1 cellular context compared by ENCODE assay signal in the genomic region with DNA sequence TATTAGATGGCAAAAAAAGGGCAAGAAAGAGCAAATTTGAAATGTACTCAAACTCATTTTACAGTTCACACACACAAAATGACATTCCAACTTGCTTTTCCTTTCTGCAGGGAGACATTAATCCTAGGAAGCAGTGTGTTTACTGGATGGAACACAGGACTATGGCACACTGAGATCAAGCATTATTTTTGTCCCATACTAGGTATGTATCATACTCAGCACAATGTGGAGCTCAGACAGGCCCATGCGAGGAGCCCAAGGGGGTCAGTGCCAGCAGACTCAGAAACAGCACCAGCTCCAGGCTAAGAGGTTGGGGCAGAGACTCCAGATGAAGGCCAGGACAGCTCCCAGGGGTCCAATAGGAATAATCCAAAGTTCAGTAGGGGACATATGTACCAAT.
TF ChIP-seq lines count a peak whose summit lies in the region.

No MANE protein-coding gene starts in this region.

TF ChIP-seq in A549, 52 proteins besides CTCF, POLR2A, EP300 and RAD21 (continued from another document):
- TF ChIP-seq, protein P1, sequence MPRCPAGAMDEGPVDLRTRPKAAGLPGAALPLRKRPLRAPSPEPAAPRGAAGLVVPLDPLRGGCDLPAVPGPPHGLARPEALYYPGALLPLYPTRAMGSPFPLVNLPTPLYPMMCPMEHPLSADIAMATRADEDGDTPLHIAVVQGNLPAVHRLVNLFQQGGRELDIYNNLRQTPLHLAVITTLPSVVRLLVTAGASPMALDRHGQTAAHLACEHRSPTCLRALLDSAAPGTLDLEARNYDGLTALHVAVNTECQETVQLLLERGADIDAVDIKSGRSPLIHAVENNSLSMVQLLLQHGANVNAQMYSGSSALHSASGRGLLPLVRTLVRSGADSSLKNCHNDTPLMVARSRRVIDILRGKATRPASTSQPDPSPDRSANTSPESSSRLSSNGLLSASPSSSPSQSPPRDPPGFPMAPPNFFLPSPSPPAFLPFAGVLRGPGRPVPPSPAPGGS (IDR thresholded peaks at IDR 0.05) = no peak
